ENCODE assay signal across 21 cellular contexts in genomic region chr2:26318950-26319349, GRCh38. TPM values are rescaled to one million over a fixed set of nuclear protein-coding genes. Genes with fewer than 3 reads are reported as not detected.
DNase-seq lines count a peak whose midpoint lies in the region; ATAC-seq, FAIRE-seq and TF ChIP-seq lines count a peak whose summit lies in the region.
"Had no signal": no experiment of that assay in that cellular context is flagged by ENCODE, and none has a peak within 500 bp of the region (broad histone marks: within the 10 kb centered on the region; RNA-seq: fewer than 3 reads in every experiment).

No MANE protein-coding gene starts in this region.

- H3K79me1 ChIP-seq in H9 (ENCODE audit: insufficient read depth, low read depth, low read length, poor library complexity, severe bottlenecking): no peaks in the 10 kb centered on the region

- H3K9me3 Mint-ChIP-seq in H9: no peaks in the 10 kb centered on the region
- H3K9me3 Mint-ChIP-seq in stimulated activated effector memory CD8-positive, alpha-beta T cell treated with anti-CD3 and anti-CD28 coated beads, Interleukin-12 subunit alpha, Interleukin-12 subunit beta, amount 100 ng/mL, for 72 hours: no peaks in the 10 kb centered on the region

- no peak overlapping the region for H2BK5ac ChIP-seq in H9 (ENCODE audit: insufficient read length, low read length)

- no peak overlapping the region for H3K27ac ChIP-seq in H9 (ENCODE audit: insufficient read length, low read depth, low read length)
- peak overlapping the region; percentile 94 for H3K27ac ChIP-seq in SK-N-MC
- no peak overlapping the region for H3K27ac ChIP-seq in kidney (ENCODE audit: low read depth in 2 of 2, low read length in 2 of 2)
- no peak overlapping the region for H3K27ac ChIP-seq in right cardiac atrium (ENCODE audit: low read length)
- H3K27ac ChIP-seq: Peyer's patch had no signal

- H2AFZ ChIP-seq in H9 (ENCODE audit: low read length): peak overlapping the region; percentile 82

- no peak overlapping the region for H4K8ac ChIP-seq in H9 (replicated peaks; ENCODE audit: insufficient read length, low read depth, low read length)

- H3K27me3 Mint-ChIP-seq in H9 (ENCODE audit: low read depth): no peaks in the 10 kb centered on the region
- H3K27me3 Mint-ChIP-seq: CD4-positive, CD25-positive, alpha-beta regulatory T cell had no signal

- H3K9me3 ChIP-seq in ES-I3 (ENCODE audit: control insufficient read depth, insufficient read depth, low read length): no peaks in the 10 kb centered on the region
- H3K9me3 ChIP-seq in H9 (ENCODE audit: control insufficient read depth, low read depth, low read length): no peaks in the 10 kb centered on the region
- no peaks in the 10 kb centered on the region for H3K9me3 ChIP-seq in SK-N-MC (ENCODE audit: low read depth, low read length)
- no peaks in the 10 kb centered on the region for H3K9me3 ChIP-seq in kidney (ENCODE audit: control insufficient read depth in 1 of 2, low read length in 2 of 2)
- no peaks in the 10 kb centered on the region for H3K9me3 ChIP-seq in right cardiac atrium (ENCODE audit: control insufficient read depth, low read length)
- H3K9me3 ChIP-seq: Caco-2, MG63, Peyer's patch had no signal

- H3K56ac ChIP-seq in H9 (ENCODE audit: insufficient read length, low read depth, low read length): no peak overlapping the region

- H3K9ac ChIP-seq in ES-I3 (ENCODE audit: low read depth, low read length): peak overlapping the region; percentile 31; the same call in 1 of the 2 replicates
- H3K9ac ChIP-seq in H9 (ENCODE audit: extremely low read depth, insufficient read length, low read length): peak overlapping the region; percentile 36
- H3K9ac ChIP-seq in SK-N-MC (ENCODE audit: insufficient read length): peak overlapping the region; percentile 47
- no peak overlapping the region for H3K9ac ChIP-seq in kidney (ENCODE audit: low read length in 2 of 2)

- no peak overlapping the region for H3K18ac ChIP-seq in H9 (ENCODE audit: insufficient read length, low read depth, low read length)

- no peaks in the 10 kb centered on the region for H3K27me3 ChIP-seq in H9 (ENCODE audit: insufficient read depth, low read length)
- no peaks in the 10 kb centered on the region for H3K27me3 ChIP-seq in right cardiac atrium (ENCODE audit: control insufficient read depth, insufficient read depth)
- H3K27me3 ChIP-seq: MG63, Peyer's patch had no signal

- no peaks in the 10 kb centered on the region for H3K79me2 ChIP-seq in H9 (ENCODE audit: insufficient read depth, low read length)

- H2BK20ac ChIP-seq in H9 (ENCODE audit: low read depth, low read length, poor library complexity, severe bottlenecking): no peak overlapping the region

- no peak for FAIRE-seq in kidney (lab: Jason Lieb, UNC)

- H3K4me2 ChIP-seq in H9 (ENCODE audit: insufficient read depth, insufficient read length, low read length): peak overlapping the region; percentile 45

- no peak overlapping the region for H4K91ac ChIP-seq in H9 (ENCODE audit: insufficient read length, low read depth, low read length)

- intact Hi-C loops in kidney (cut with DNase I) (no loop called here), left colon (cut with DNase I, micrococcal nuclease) (no loop called here), right cardiac atrium (cut with DNase I) (no loop called here)

- H3K14ac ChIP-seq in H9 (ENCODE audit: insufficient read depth, low read length): peak overlapping the region; percentile 83

- H2AK5ac ChIP-seq in H9 (ENCODE audit: insufficient read length, low read length): no peak overlapping the region

- peak overlapping the region; percentile 44 for H3K4me3 ChIP-seq in SK-N-MC
- no peak overlapping the region for H3K4me3 ChIP-seq in kidney (ENCODE audit: low read length in 2 of 2)
- H3K4me3 ChIP-seq in right cardiac atrium (ENCODE audit: low read length): no peak overlapping the region
- H3K4me3 ChIP-seq: MG63, Peyer's patch had no signal

- no peak overlapping the region for H3T11ph ChIP-seq in H9 (ENCODE audit: low read length)

- no peak overlapping the region for H2BK120ac ChIP-seq in H9 (ENCODE audit: low read depth, low read length, poor library complexity, severe bottlenecking)

- no peak overlapping the region for H3K23ac ChIP-seq in H9 (ENCODE audit: insufficient read length, low read depth, low read length)

- H2BK15ac ChIP-seq in H9 (ENCODE audit: low read depth, low read length): peak overlapping the region; percentile 87

- H3K36me3 ChIP-seq in ES-I3 (ENCODE audit: insufficient read depth, low read length) (no peaks in the 10 kb centered on the region), SK-N-MC (ENCODE audit: insufficient read depth, low read length) (no peaks in the 10 kb centered on the region), kidney (ENCODE audit: control insufficient read depth in 1 of 2, insufficient read depth in 2 of 2, low read length in 2 of 2) (no peaks in the 10 kb centered on the region)
- H3K36me3 ChIP-seq: MG63, Peyer's patch had no signal

- TF ChIP-seq CTCF in H9 (conservative IDR thresholded peaks at IDR 0.05) (no peak), kidney (IDR thresholded peaks at IDR 0.05; ENCODE audit: borderline replicate concordance, extremely low read depth, insufficient read depth) (no peak)

- no peak overlapping the region for H2BK12ac ChIP-seq in H9 (ENCODE audit: insufficient read length, low read depth, low read length)

- H3K36me3 Mint-ChIP-seq in H9 (ENCODE audit: insufficient read depth in 1 of 3, low read depth in 3 of 3): no peaks in the 10 kb centered on the region
- no peaks in the 10 kb centered on the region for H3K36me3 Mint-ChIP-seq in stimulated activated effector memory CD8-positive, alpha-beta T cell treated with anti-CD3 and anti-CD28 coated beads, Interleukin-12 subunit alpha, Interleukin-12 subunit beta, amount 100 ng/mL, for 72 hours
- H3K36me3 Mint-ChIP-seq: CD4-positive, CD25-positive, alpha-beta regulatory T cell had no signal

- H3K4me1 Mint-ChIP-seq in H9: peaks cover 30 to 40% of the 10 kb centered on the region in 2 experiments
- peaks cover 6% of the 10 kb centered on the region for H3K4me1 Mint-ChIP-seq in stimulated activated effector memory CD8-positive, alpha-beta T cell treated with anti-CD3 and anti-CD28 coated beads, Interleukin-12 subunit alpha, Interleukin-12 subunit beta, amount 100 ng/mL, for 72 hours

- no CpG with 5 or more reads among the region's 6 CpGs for WGBS in H9 (ENCODE audit: extremely low coverage, insufficient read length, low lambda C conversion rate)
- 70% methylated on average over 6 of the region's 6 CpGs for WGBS in right cardiac atrium

- no peaks in the 10 kb centered on the region for H4K20me1 ChIP-seq in H9 (ENCODE audit: control insufficient read depth, insufficient read depth, insufficient read length)

- no peak overlapping the region for H4K5ac ChIP-seq in H9 (ENCODE audit: insufficient read length, low read depth, low read length)

- peak overlapping the region; percentile 40 to 72 for H3K4me3 Mint-ChIP-seq in H9
- no peak overlapping the region for H3K4me3 Mint-ChIP-seq in stimulated activated effector memory CD8-positive, alpha-beta T cell treated with anti-CD3 and anti-CD28 coated beads, Interleukin-12 subunit alpha, Interleukin-12 subunit beta, amount 100 ng/mL, for 72 hours
- H3K4me3 Mint-ChIP-seq: CD4-positive, CD25-positive, alpha-beta regulatory T cell had no signal

- no peak for ATAC-seq in left colon
- no peak for ATAC-seq in right cardiac atrium
- ATAC-seq in stimulated activated effector memory CD8-positive, alpha-beta T cell treated with anti-CD3 and anti-CD28 coated beads, Interleukin-12 subunit alpha, Interleukin-12 subunit beta, amount 100 ng/mL, for 72 hours: no peak
- ATAC-seq: SK-N-SH treated with all-trans-retinoic acid at 6 μM for 48 hours had no signal

- DNase-seq in H9 (no peak), SK-N-MC (ENCODE audit: low read depth, low spot score) (no peak), kidney (peak; percentile 31), left colon (no peak), right cardiac atrium (no peak)
- no peak for DNase-seq in stimulated activated effector memory CD8-positive, alpha-beta T cell treated with anti-CD3 and anti-CD28 coated beads, Interleukin-12 subunit alpha, Interleukin-12 subunit beta, amount 100 ng/mL, for 72 hours (ENCODE audit: low spot score in 2 of 2)
- DNase-seq: Caco-2; CD4-positive, CD25-positive, alpha-beta regulatory T cell; DMS53; IMR-90; Karpas-422; MG63; NCI-H1092; NCI-H146; NCI-H2107; NCI-H345; Peyer's patch; SHP77; T-helper 1 cell had no signal

- no peak overlapping the region for H3K4ac ChIP-seq in H9 (ENCODE audit: low read depth, low read length)

- H3K4me1 ChIP-seq in ES-I3 (ENCODE audit: insufficient read depth, low read length): peaks cover 10% of the 10 kb centered on the region; the same call in 1 of the 2 replicates
- H3K4me1 ChIP-seq in H9 (ENCODE audit: insufficient read depth, low read length): peaks cover 7% of the 10 kb centered on the region; the same call in 1 of the 2 replicates
- peaks cover 0 to 3% of the 10 kb centered on the region in 2 donors for H3K4me1 ChIP-seq in kidney (ENCODE audit: control insufficient read depth in 1 of 2, insufficient read depth in 1 of 2, low read depth in 1 of 2, low read length in 2 of 2)
- no peaks in the 10 kb centered on the region for H3K4me1 ChIP-seq in right cardiac atrium (ENCODE audit: control insufficient read depth, insufficient read depth, low read length)
- H3K4me1 ChIP-seq: Caco-2, Peyer's patch had no signal

- H3K27ac Mint-ChIP-seq in H9: peak overlapping the region; percentile 21 to 98 (median 45); a peak in 5 of 7 replicates
- no peak overlapping the region for H3K27ac Mint-ChIP-seq in stimulated activated effector memory CD8-positive, alpha-beta T cell treated with anti-CD3 and anti-CD28 coated beads, Interleukin-12 subunit alpha, Interleukin-12 subunit beta, amount 100 ng/mL, for 72 hours

- no peaks in the 10 kb centered on the region for H3K23me2 ChIP-seq in H9 (ENCODE audit: insufficient read length, low read depth, low read length, poor library complexity, severe bottlenecking)

RNA-seq across cellular contexts. Expression of gene SELENOI, which starts 27.0 kb away (rescaled TPM):
- total RNA-seq in H9 (2021): 41.9 and 43.4 TPM in 2 replicates
- 23.7 TPM for total RNA-seq in kidney
- 5.3 TPM for polyA plus RNA-seq in kidney (ENCODE audit: insufficient read depth, low read depth, low replicate concordance)
- total RNA-seq in left colon: 10 to 100 TPM; 31.7 to 44.5 TPM
- 10 to 100 TPM; 14.3 to 20.2 (median 16.6) TPM for total RNA-seq in right cardiac atrium
- 3.8 TPM for polyA plus RNA-seq in right cardiac atrium

RNA-seq across cellular contexts. Expression of gene ADGRF3, which starts 27.6 kb away (rescaled TPM):
- total RNA-seq in H9 (2021) (0.09 and 0.29 TPM in 2 replicates), kidney (0.94 TPM), left colon (under 1 TPM; 0.34 to 0.49 TPM), right cardiac atrium (under 1 TPM in 1 of 4 donors, not detected in 3; 0.11 TPM)
- polyA plus RNA-seq in kidney (ENCODE audit: insufficient read depth, low read depth, low replicate concordance) (1.8 TPM), right cardiac atrium (0.14 TPM)
- total RNA-seq: IMR-90 had no signal

Comparison
In these comparisons a context has a peak if more than half of its experiments do, and no peak if none do; other contexts are left out.
1. H3K9ac ChIP-seq: peak in ES-I3 (single experiment), H9 (single experiment) and SK-N-MC (single experiment); none in kidney (0 of 2).